1 cellular context compared by ENCODE assay signal in genomic region chr16:27281285-27281684, GRCh38.
TF ChIP-seq lines count a peak whose summit lies in the region.

No MANE protein-coding gene starts in this region.

TF ChIP-seq in SK-N-SH treated with all-trans-retinoic acid at 6 μM for 48 hours, 23 proteins besides CTCF, POLR2A, EP300 and RAD21:
- TF ChIP-seq TCF4 (CRISPR knock-in tag; IDR thresholded peaks at IDR 0.05; ENCODE audit: borderline replicate concordance) (no peak), ZNF8 (CRISPR knock-in tag; IDR thresholded peaks at IDR 0.05) (no peak), CSDC2 (CRISPR knock-in tag; IDR thresholded peaks at IDR 0.05) (no peak), TSHZ2 (CRISPR knock-in tag; IDR thresholded peaks at IDR 0.05) (no peak), TOX (CRISPR knock-in tag; IDR thresholded peaks at IDR 0.05; ENCODE audit: borderline replicate concordance) (no peak), ZFP3 (CRISPR knock-in tag; IDR thresholded peaks at IDR 0.05) (no peak), ISL1 (CRISPR knock-in tag; IDR thresholded peaks at IDR 0.05) (no peak), CSRNP3 (CRISPR knock-in tag; IDR thresholded peaks at IDR 0.05) (no peak), CREB5 (CRISPR knock-in tag; IDR thresholded peaks at IDR 0.05; ENCODE audit: low read depth) (no peak)
TF ChIP-seq in SK-N-SH treated with all-trans-retinoic acid at 6 μM for 48 hours: peak in this region for 0.
